1 cellular context compared by ENCODE assay signal in genomic region chr16:81181013-81181720, GRCh38.
TF ChIP-seq lines count a peak whose summit lies in the region.

No MANE protein-coding gene starts in this region.

TF ChIP-seq in K562, 482 proteins besides CTCF, POLR2A, EP300 and RAD21 (continued from another document and continues in another):
- TF ChIP-seq SP1 (CRISPR knock-in tag; IDR thresholded peaks at IDR 0.05), result 0 out of 2 replicates have a peak, but pooled peaks have one; percentile 41
- no peak for TF ChIP-seq CC2D1A (IDR thresholded peaks at IDR 0.05)
- no peak for TF ChIP-seq ZNF444 (CRISPR knock-in tag; IDR thresholded peaks at IDR 0.05)
- TF ChIP-seq NR2C1 (IDR thresholded peaks at IDR 0.05), result no peak
- peak; percentile 16; the same call in 1 of the 2 replicates for TF ChIP-seq NR2C1 (tag; IDR thresholded peaks at IDR 0.05)
- TF ChIP-seq SNRNP70 (optimal IDR thresholded peaks at IDR 0.05; ENCODE audit: low read depth, low read length), result no peak
- TF ChIP-seq, protein P1, sequence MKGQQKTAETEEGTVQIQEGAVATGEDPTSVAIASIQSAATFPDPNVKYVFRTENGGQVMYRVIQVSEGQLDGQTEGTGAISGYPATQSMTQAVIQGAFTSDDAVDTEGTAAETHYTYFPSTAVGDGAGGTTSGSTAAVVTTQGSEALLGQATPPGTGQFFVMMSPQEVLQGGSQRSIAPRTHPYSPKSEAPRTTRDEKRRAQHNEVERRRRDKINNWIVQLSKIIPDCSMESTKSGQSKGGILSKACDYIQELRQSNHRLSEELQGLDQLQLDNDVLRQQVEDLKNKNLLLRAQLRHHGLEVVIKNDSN (CRISPR knock-in tag; IDR thresholded peaks at IDR 0.05), result peak; percentile 64
- TF ChIP-seq RBFOX2 (IDR thresholded peaks at IDR 0.05; ENCODE audit: low read depth, low read length), result no peak
- TF ChIP-seq ZNF778 (CRISPR knock-in tag; IDR thresholded peaks at IDR 0.05), result no peak
- TF ChIP-seq KDM5B (IDR thresholded peaks at IDR 0.05; ENCODE audit: insufficient replicate concordance, low read depth, low read length), result no peak
- TF ChIP-seq SMARCE1 (IDR thresholded peaks at IDR 0.05), result peak; percentile 75; the same call in 1 of the 2 replicates
- TF ChIP-seq, protein P2, sequence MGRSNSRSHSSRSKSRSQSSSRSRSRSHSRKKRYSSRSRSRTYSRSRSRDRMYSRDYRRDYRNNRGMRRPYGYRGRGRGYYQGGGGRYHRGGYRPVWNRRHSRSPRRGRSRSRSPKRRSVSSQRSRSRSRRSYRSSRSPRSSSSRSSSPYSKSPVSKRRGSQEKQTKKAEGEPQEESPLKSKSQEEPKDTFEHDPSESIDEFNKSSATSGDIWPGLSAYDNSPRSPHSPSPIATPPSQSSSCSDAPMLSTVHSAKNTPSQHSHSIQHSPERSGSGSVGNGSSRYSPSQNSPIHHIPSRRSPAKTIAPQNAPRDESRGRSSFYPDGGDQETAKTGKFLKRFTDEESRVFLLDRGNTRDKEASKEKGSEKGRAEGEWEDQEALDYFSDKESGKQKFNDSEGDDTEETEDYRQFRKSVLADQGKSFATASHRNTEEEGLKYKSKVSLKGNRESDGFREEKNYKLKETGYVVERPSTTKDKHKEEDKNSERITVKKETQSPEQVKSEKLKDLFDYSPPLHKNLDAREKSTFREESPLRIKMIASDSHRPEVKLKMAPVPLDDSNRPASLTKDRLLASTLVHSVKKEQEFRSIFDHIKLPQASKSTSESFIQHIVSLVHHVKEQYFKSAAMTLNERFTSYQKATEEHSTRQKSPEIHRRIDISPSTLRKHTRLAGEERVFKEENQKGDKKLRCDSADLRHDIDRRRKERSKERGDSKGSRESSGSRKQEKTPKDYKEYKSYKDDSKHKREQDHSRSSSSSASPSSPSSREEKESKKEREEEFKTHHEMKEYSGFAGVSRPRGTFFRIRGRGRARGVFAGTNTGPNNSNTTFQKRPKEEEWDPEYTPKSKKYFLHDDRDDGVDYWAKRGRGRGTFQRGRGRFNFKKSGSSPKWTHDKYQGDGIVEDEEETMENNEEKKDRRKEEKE (IDR thresholded peaks at IDR 0.05; ENCODE audit: borderline replicate concordance in 1 of 2, control insufficient read depth in 1 of 2, low read depth in 2 of 2, low read length in 1 of 2), result no peak
- no peak for TF ChIP-seq THRAP3 (IDR thresholded peaks at IDR 0.05; ENCODE audit: borderline replicate concordance)
- TF ChIP-seq TEAD2 (tag; IDR thresholded peaks at IDR 0.05), result peak; percentile 70
- TF ChIP-seq ERF (CRISPR knock-in tag; IDR thresholded peaks at IDR 0.05), result no peak
- TF ChIP-seq ZSCAN29 (IDR thresholded peaks at IDR 0.05), result no peak
- TF ChIP-seq MEIS2 (IDR thresholded peaks at IDR 0.05; ENCODE audit: partially characterized antibody), result peak; percentile 52
- TF ChIP-seq, protein P3, sequence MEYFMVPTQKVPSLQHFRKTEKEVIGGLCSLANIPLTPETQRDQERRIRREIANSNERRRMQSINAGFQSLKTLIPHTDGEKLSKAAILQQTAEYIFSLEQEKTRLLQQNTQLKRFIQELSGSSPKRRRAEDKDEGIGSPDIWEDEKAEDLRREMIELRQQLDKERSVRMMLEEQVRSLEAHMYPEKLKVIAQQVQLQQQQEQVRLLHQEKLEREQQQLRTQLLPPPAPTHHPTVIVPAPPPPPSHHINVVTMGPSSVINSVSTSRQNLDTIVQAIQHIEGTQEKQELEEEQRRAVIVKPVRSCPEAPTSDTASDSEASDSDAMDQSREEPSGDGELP (CRISPR knock-in tag; IDR thresholded peaks at IDR 0.05; ENCODE audit: borderline replicate concordance), result peak; percentile 68; the same call in 1 of the 2 replicates
- no peak for TF ChIP-seq ZBTB33 (CRISPR knock-in tag; IDR thresholded peaks at IDR 0.05)
- peak; percentile 95 for TF ChIP-seq FOSL1 (tag; conservative IDR thresholded peaks at IDR 0.05)
- peak; percentile 74 for TF ChIP-seq DPF2 (IDR thresholded peaks at IDR 0.05)
- peak; percentile 37; the same call in 1 of the 2 replicates for TF ChIP-seq CXXC5 (CRISPR knock-in tag; IDR thresholded peaks at IDR 0.05)
- peak; percentile 55 for TF ChIP-seq TBP (optimal IDR thresholded peaks at IDR 0.05; ENCODE audit: low read depth, low read length)
- no peak for TF ChIP-seq SRSF1 (IDR thresholded peaks at IDR 0.05; ENCODE audit: low read depth, low read length)
- TF ChIP-seq, protein P4, sequence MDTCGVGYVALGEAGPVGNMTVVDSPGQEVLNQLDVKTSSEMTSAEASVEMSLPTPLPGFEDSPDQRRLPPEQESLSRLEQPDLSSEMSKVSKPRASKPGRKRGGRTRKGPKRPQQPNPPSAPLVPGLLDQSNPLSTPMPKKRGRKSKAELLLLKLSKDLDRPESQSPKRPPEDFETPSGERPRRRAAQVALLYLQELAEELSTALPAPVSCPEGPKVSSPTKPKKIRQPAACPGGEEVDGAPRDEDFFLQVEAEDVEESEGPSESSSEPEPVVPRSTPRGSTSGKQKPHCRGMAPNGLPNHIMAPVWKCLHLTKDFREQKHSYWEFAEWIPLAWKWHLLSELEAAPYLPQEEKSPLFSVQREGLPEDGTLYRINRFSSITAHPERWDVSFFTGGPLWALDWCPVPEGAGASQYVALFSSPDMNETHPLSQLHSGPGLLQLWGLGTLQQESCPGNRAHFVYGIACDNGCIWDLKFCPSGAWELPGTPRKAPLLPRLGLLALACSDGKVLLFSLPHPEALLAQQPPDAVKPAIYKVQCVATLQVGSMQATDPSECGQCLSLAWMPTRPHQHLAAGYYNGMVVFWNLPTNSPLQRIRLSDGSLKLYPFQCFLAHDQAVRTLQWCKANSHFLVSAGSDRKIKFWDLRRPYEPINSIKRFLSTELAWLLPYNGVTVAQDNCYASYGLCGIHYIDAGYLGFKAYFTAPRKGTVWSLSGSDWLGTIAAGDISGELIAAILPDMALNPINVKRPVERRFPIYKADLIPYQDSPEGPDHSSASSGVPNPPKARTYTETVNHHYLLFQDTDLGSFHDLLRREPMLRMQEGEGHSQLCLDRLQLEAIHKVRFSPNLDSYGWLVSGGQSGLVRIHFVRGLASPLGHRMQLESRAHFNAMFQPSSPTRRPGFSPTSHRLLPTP (IDR thresholded peaks at IDR 0.05; ENCODE audit: borderline replicate concordance, extremely low read depth, insufficient read length), result no peak
- TF ChIP-seq TFE3 (CRISPR knock-in tag; IDR thresholded peaks at IDR 0.05), result 0 out of 2 replicates have a peak, but pooled peaks have one; percentile 1
- no peak for TF ChIP-seq MCM2 (IDR thresholded peaks at IDR 0.05; ENCODE audit: low read depth)
- TF ChIP-seq PHF8 (IDR thresholded peaks at IDR 0.05; ENCODE audit: borderline replicate concordance, low read length), result peak; percentile 19; the same call in 1 of the 2 replicates
- TF ChIP-seq HSF4 (CRISPR knock-in tag; IDR thresholded peaks at IDR 0.05; ENCODE audit: borderline replicate concordance), result no peak
- TF ChIP-seq, protein P5, sequence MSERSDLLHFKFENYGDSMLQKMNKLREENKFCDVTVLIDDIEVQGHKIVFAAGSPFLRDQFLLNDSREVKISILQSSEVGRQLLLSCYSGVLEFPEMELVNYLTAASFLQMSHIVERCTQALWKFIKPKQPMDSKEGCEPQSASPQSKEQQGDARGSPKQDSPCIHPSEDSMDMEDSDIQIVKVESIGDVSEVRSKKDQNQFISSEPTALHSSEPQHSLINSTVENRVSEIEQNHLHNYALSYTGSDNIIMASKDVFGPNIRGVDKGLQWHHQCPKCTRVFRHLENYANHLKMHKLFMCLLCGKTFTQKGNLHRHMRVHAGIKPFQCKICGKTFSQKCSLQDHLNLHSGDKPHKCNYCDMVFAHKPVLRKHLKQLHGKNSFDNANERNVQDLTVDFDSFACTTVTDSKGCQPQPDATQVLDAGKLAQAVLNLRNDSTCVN (CRISPR knock-in tag; IDR thresholded peaks at IDR 0.05), result no peak
- 0 out of 2 replicates have a peak, but pooled peaks have one; percentile 19 for TF ChIP-seq MXI1 (IDR thresholded peaks at IDR 0.05; ENCODE audit: low read depth, low read length)
- no peak for TF ChIP-seq EZH2 (IDR thresholded peaks at IDR 0.05; ENCODE audit: borderline replicate concordance, low read depth, low read length)
- no peak for TF ChIP-seq ZNF384 (IDR thresholded peaks at IDR 0.05; ENCODE audit: low read depth, low read length)
- TF ChIP-seq CHCHD3 (CRISPR knock-in tag; IDR thresholded peaks at IDR 0.05), result no peak
- TF ChIP-seq STAT5B (CRISPR knock-in tag; IDR thresholded peaks at IDR 0.05), result no peak
- TF ChIP-seq ZNF253 (CRISPR knock-in tag; conservative IDR thresholded peaks at IDR 0.05), result no peak
- 0 out of 2 replicates have a peak, but pooled peaks have one; percentile 10 for TF ChIP-seq MAFK (IDR thresholded peaks at IDR 0.05; ENCODE audit: low read length)
- TF ChIP-seq ZNF785 (CRISPR knock-in tag; IDR thresholded peaks at IDR 0.05), result no peak
- peak; percentile 30; the same call in 1 of the 2 replicates for TF ChIP-seq EHMT2 (IDR thresholded peaks at IDR 0.05)
- peak; percentile 18; the same call in 1 of the 2 replicates for TF ChIP-seq ZNF589 (CRISPR knock-in tag; IDR thresholded peaks at IDR 0.05; ENCODE audit: low read depth)
- no peak for TF ChIP-seq FOXP4 (CRISPR knock-in tag; IDR thresholded peaks at IDR 0.05; ENCODE audit: borderline replicate concordance)
- no peak; the same call in 1 of the 2 replicates for TF ChIP-seq PKNOX1 (IDR thresholded peaks at IDR 0.05)
- TF ChIP-seq, protein P6, sequence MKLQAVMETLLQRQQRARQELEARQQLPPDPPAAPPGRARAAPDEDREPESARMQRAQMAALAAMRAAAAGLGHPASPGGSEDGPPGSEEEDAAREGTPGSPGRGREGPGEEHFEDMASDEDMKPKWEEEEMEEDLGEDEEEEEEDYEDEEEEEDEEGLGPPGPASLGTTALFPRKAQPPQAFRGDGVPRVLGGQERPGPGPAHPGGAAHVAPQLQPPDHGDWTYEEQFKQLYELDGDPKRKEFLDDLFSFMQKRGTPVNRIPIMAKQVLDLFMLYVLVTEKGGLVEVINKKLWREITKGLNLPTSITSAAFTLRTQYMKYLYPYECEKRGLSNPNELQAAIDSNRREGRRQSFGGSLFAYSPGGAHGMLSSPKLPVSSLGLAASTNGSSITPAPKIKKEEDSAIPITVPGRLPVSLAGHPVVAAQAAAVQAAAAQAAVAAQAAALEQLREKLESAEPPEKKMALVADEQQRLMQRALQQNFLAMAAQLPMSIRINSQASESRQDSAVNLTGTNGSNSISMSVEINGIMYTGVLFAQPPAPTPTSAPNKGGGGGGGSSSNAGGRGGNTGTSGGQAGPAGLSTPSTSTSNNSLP (IDR thresholded peaks at IDR 0.05; ENCODE audit: borderline replicate concordance, low read depth, low read length), result no peak
